ENCODE assay signal across 8 cellular contexts in the genomic region with DNA sequence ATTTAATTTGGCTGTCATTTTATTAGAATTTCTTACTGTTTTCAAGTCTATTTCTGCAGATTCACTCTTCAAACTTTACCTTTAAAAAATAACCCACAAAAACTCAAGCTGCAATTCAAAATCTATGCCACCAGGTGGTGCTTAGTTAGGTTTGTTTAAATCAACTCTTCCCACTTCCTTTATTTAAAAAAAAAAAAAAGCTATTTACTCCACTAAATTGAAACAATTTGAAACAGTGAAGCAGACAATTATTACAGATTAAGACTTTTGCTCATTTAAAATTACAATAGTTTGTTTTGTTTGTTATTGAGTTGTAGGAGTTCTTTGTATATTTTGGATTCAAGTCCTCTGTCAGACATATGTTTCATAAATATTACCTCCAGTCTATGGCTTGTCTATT.
A peak's percentile ranks its signal among the peaks of the same experiment; 100 is the strongest.
DNase-seq lines count a peak whose midpoint lies in the region; ATAC-seq, FAIRE-seq and TF ChIP-seq lines count a peak whose summit lies in the region.

No MANE protein-coding gene starts in this region.

- peak; percentile 73 for TF ChIP-seq CTCF in AG10803 (conservative IDR thresholded peaks at IDR 0.05; ENCODE audit: low read length)

- no peak for TF ChIP-seq POLR2A in GM12891 (IDR thresholded peaks at IDR 0.05; ENCODE audit: low read depth, low read length)

- ATAC-seq in HG03432 (IDR thresholded peaks at IDR 0.05; ENCODE audit: unreplicated experiment) (no peak), HG03280 (IDR thresholded peaks at IDR 0.05; ENCODE audit: unreplicated experiment) (no peak), HG03135 (IDR thresholded peaks at IDR 0.05; ENCODE audit: unreplicated experiment) (no peak), GM21619 (IDR thresholded peaks at IDR 0.05; ENCODE audit: unreplicated experiment) (no peak)

- DNase-seq in AG10803 (ENCODE audit: low read depth) (peak; percentile 46), GM12891 (ENCODE audit: insufficient read length, low spot score) (no peak), RCC 7860 (ENCODE audit: low spot score) (no peak), fibroblast of peridontal ligament (ENCODE audit: extremely low read depth) (peak; percentile 62)

- no peak overlapping the region for H3K4me3 ChIP-seq in AG10803 (ENCODE audit: low read length)

- FAIRE-seq in GM12891 (lab: Jason Lieb, UNC) = no peak
- peak; percentile 81 for FAIRE-seq in RCC 7860 (lab: Jason Lieb, UNC)

TF ChIP-seq in GM12891, 5 proteins besides CTCF, POLR2A, EP300 and RAD21:
- TF ChIP-seq TAF1 (IDR thresholded peaks at IDR 0.05; ENCODE audit: low read depth, low read length) = no peak
- TF ChIP-seq PAX5 (IDR thresholded peaks at IDR 0.05; ENCODE audit: insufficient read depth, low read length, severe bottlenecking) = no peak
- TF ChIP-seq POLR2AphosphoS5 (IDR thresholded peaks at IDR 0.05; ENCODE audit: low read depth, low read length) = no peak
- TF ChIP-seq SPI1 (IDR thresholded peaks at IDR 0.05; ENCODE audit: low read depth, low read length) = peak; percentile 57; the same call in 1 of the 2 replicates
- no peak for TF ChIP-seq POU2F2 (IDR thresholded peaks at IDR 0.05; ENCODE audit: low read depth, low read length)

Comparison
In these comparisons a context has a peak if more than half of its experiments do, and no peak if none do; other contexts are left out.
1. DNase-seq: peak in AG10803 (single experiment) and fibroblast of peridontal ligament (single experiment); none in GM12891 (single experiment) and RCC 7860 (single experiment).